In genomic region chr11:453564-453963, GRCh38 we compare ENCODE assay signal across 22 cellular contexts. TPM values are rescaled to one million over a fixed set of nuclear protein-coding genes. Genes with fewer than 3 reads are reported as not detected.
"Had no signal": no experiment of that assay in that cellular context is flagged by ENCODE, and none has a peak within 500 bp of the region (broad histone marks: within the 10 kb centered on the region; RNA-seq: fewer than 3 reads in every experiment).

No MANE protein-coding gene starts in this region.

- H3K9me3 Mint-ChIP-seq: naive B cell, nephron progenitor cell had no signal

- FAIRE-seq: frontal cortex had no signal

- H3K9me3 ChIP-seq: left ventricle myocardium inferior, neutrophil, sigmoid colon, stomach, thoracic aorta, transverse colon had no signal

- ATAC-seq: esophagus mucosa, left cardiac atrium had no signal

- H3K27ac ChIP-seq: left ventricle myocardium inferior, neutrophil, sigmoid colon, skin epidermis, stomach, thoracic aorta, transverse colon had no signal

- DNase-seq: cortex of kidney; dorsolateral prefrontal cortex; effector CD8-positive, alpha-beta T cell; islet precursor cell; left cardiac atrium; left ventricle myocardium inferior; mesendoderm; naive B cell; nephron progenitor cell; sigmoid colon; stimulated activated CD4-positive, alpha-beta T cell treated with anti-CD3 and anti-CD28 coated beads, Interleukin-12 subunit alpha, Interleukin-12 subunit beta, amount 100 ng/mL, for 4 hours; stimulated activated naive CD4-positive, alpha-beta T cell; stomach; transverse colon had no signal

- H3K27me3 Mint-ChIP-seq: naive B cell had no signal

- H3K27ac Mint-ChIP-seq: nephron progenitor cell had no signal

- H3K4me3 ChIP-seq: dorsolateral prefrontal cortex, left ventricle myocardium inferior, lung, sigmoid colon, skin epidermis, stomach, thoracic aorta, transverse colon had no signal

- H3K36me3 ChIP-seq: transverse colon had no signal

RNA-seq across cellular contexts. Expression of gene ANO9, which starts 11.8 kb away (rescaled TPM):
- total RNA-seq: fibroblast of lung, frontal cortex, osteocyte had no signal
- polyA plus RNA-seq: fibroblast of lung had no signal

RNA-seq across cellular contexts. Expression of gene PKP3, which starts 59.6 kb away (rescaled TPM):
- total RNA-seq: frontal cortex had no signal
